ENCODE assay signal across 24 cellular contexts in the genomic region with DNA sequence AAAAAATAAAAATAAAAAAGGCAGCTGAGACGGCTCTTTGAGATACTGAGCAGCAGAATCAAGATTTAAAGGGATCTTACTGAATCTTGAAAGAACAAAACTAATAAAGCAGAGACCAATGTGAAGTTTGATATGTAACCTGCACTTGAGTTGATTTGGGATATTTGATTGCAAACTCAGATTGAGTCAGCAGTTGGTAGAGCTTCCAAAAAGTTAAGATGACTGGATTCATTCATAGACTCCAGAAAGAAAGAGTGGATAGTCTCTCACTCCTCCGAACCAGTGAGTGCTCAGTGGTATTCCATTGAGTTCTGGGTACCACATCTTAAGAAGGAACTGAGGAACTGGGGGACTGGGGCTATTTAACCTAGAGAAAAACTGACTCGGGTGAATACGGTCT. TPM values are rescaled to one million over a fixed set of nuclear protein-coding genes. Genes with fewer than 3 reads are reported as not detected.
DNase-seq lines count a peak whose midpoint lies in the region; TF ChIP-seq lines count a peak whose summit lies in the region.
"Had no signal": no experiment of that assay in that cellular context is flagged by ENCODE, and none has a peak within 500 bp of the region (broad histone marks: within the 10 kb centered on the region; RNA-seq: fewer than 3 reads in every experiment).

No MANE protein-coding gene starts in this region.

- H3K27me3 ChIP-seq in dorsolateral prefrontal cortex = no peaks in the 10 kb centered on the region
- no peaks in the 10 kb centered on the region for H3K27me3 ChIP-seq in sigmoid colon
- H3K27me3 ChIP-seq in tibial nerve = no peaks in the 10 kb centered on the region
- H3K27me3 ChIP-seq in BE2C = no peaks in the 10 kb centered on the region
- H3K27me3 ChIP-seq: cardiac muscle cell had no signal

- H3K36me3 ChIP-seq in sigmoid colon (peaks cover 18 to 47% (median 30%) of the 10 kb centered on the region in 4 donors), tibial nerve (peaks cover 0 to 42% (median 9%) of the 10 kb centered on the region in 3 donors), BE2C (peaks cover 16% of the 10 kb centered on the region)

- H3K27ac ChIP-seq in dorsolateral prefrontal cortex = peak overlapping the region in 50 of 59 donors; percentile 9 to 86 (median 66)
- peak overlapping the region; percentile 75 to 86 (median 79) for H3K27ac ChIP-seq in sigmoid colon
- peak overlapping the region in 3 of 4 donors; percentile 23 to 85 (median 78) for H3K27ac ChIP-seq in tibial nerve
- H3K27ac ChIP-seq: lower lobe of right lung had no signal

- no peak for TF ChIP-seq CTCF in dorsolateral prefrontal cortex (IDR thresholded peaks at IDR 0.05 in 54 of 56, conservative IDR thresholded peaks at IDR 0.05 in 2 of 56; ENCODE audit: low read depth in 1 of 56, partially characterized antibody in 56 of 56)
- TF ChIP-seq CTCF in sigmoid colon (IDR thresholded peaks at IDR 0.05) = no peak
- no peak for TF ChIP-seq CTCF in tibial nerve (IDR thresholded peaks at IDR 0.05)
- TF ChIP-seq CTCF in BE2C (IDR thresholded peaks at IDR 0.05; ENCODE audit: low read depth, low read length) = no peak

- H3K9me3 ChIP-seq in sigmoid colon (no peaks in the 10 kb centered on the region), tibial nerve (no peaks in the 10 kb centered on the region), BE2C (no peaks in the 10 kb centered on the region)
- H3K9me3 ChIP-seq: lower lobe of right lung, prostate gland had no signal

- TF ChIP-seq POLR2A in sigmoid colon (IDR thresholded peaks at IDR 0.05) (no peak), tibial nerve (IDR thresholded peaks at IDR 0.05) (no peak)

- 90% methylated on average over 4 of the region's 4 CpGs for WGBS in sigmoid colon, 2 donors
- 45 to 49% methylated on average over 4 of the region's 4 CpGs for WGBS in tibial nerve, 2 donors

- H3K4me1 ChIP-seq in sigmoid colon = peaks cover 0 to 62% (median 55%) of the 10 kb centered on the region in 4 donors
- H3K4me1 ChIP-seq in tibial nerve = peaks cover 0 to 56% (median 17%) of the 10 kb centered on the region in 4 donors
- H3K4me1 ChIP-seq in BE2C = no peaks in the 10 kb centered on the region; the same call in 1 of the 2 replicates
- H3K4me1 ChIP-seq: prostate gland had no signal

- TF ChIP-seq EP300 in sigmoid colon (IDR thresholded peaks at IDR 0.05) (no peak), tibial nerve (IDR thresholded peaks at IDR 0.05) (no peak)

- intact Hi-C loops in dorsolateral prefrontal cortex (cut with DNase I) = loop anchor here (2.0 to 5.0 kb wide), 3 partner anchors 34 to 440 kb away; no protein-coding TSS in a partner anchor
- intact Hi-C loops in sigmoid colon (cut with DNase I) = loop anchor here (5.0 to 10.0 kb wide), 2 partner anchors 158 to 435 kb away; a partner anchor contains a TSS

- DNase-seq in M059J (ENCODE audit: low read depth) (peak; percentile 34), dorsolateral prefrontal cortex (no peak), sigmoid colon (no peak), tibial nerve (ENCODE audit: low spot score in 2 of 2) (no peak), hypothalamus (lab: John Stamatoyannopoulos, UW) (no peak), NCI-H1417 (lab: John Stamatoyannopoulos, UW) (no peak), BE2C (no peak)
- DNase-seq: activated CD4-positive, alpha-beta T cell treated with anti-CD3 and anti-CD28 coated beads for 1 hour; activated CD8-positive, alpha-beta memory T cell treated with anti-CD3 and anti-CD28 coated beads for 24 hours; activated naive CD4-positive, alpha-beta T cell treated with Interleukin-2 at 50 U/mL for 16 hours; activated T-cell treated with anti-CD3 and anti-CD28 coated beads, Interleukin-2, amount 50 U/mL, for 24 hours; CD8-positive, alpha-beta T cell; foreskin melanocyte; GDM1; hippocampal formation; lower lobe of right lung; NCI-H1694 treated with DMSO at 0.1 percent for 48 hours; NCI-H345; NCI-H82; SHP77 treated with DMSO at 0.1 percent for 48 hours; stimulated activated CD4-positive, alpha-beta T cell treated with anti-CD3 and anti-CD28 coated beads, Interleukin-12 subunit alpha, Interleukin-12 subunit beta, amount 100 ng/mL, for 4 hours; T-cell had no signal

- peak overlapping the region in 3 of 59 donors; percentile 2 to 15 (median 6) for H3K4me3 ChIP-seq in dorsolateral prefrontal cortex
- H3K4me3 ChIP-seq in sigmoid colon = no peak overlapping the region
- H3K4me3 ChIP-seq in tibial nerve = no peak overlapping the region
- H3K4me3 ChIP-seq in BE2C (ENCODE audit: low read depth, low read length) = no peak overlapping the region
- H3K4me3 ChIP-seq: cardiac muscle cell, lower lobe of right lung, prostate gland had no signal

RNA-seq across cellular contexts. Expression of a gene that starts 52.7 kb away (rescaled TPM):
- total RNA-seq in M059J (2014; rRNA removed; shearing (Covaris generic)) = 7.1 and 11.0 TPM in 2 replicates
- total RNA-seq in dorsolateral prefrontal cortex (10 to 100 TPM; 37.3 to 76.3 (median 48.8) TPM), sigmoid colon (10 to 100 TPM; 23.5 to 47.4 (median 29.2) TPM), tibial nerve (10 to 100 TPM; 29.3 to 40.0 (median 35.6) TPM)
- polyA plus RNA-seq in sigmoid colon = 10 to 100 TPM; 24.6 to 33.3 (median 27.0) TPM
- polyA plus RNA-seq in BE2C (2012; ENCODE audit: insufficient read depth, insufficient read length, low read depth) = 17.5 TPM
